Comparison of ENCODE assay signal across 7 cellular contexts in genomic region chr21:14595449-14595848, GRCh38. TPM values are rescaled to one million over a fixed set of nuclear protein-coding genes. Genes with fewer than 3 reads are reported as not detected.
"Had no signal": no experiment of that assay in that cellular context is flagged by ENCODE, and none has a peak within 500 bp of the region (broad histone marks: within the 10 kb centered on the region; RNA-seq: fewer than 3 reads in every experiment).

No MANE protein-coding gene starts in this region.

- ATAC-seq: HCT116, K562 had no signal

- H3K27ac Mint-ChIP-seq: HFFc6 had no signal

- DNase-seq: GM23248, GOT3, H7, HFFc6, IMR-90 had no signal

- H3K4me3 Mint-ChIP-seq: HFFc6 had no signal

RNA-seq across cellular contexts. Expression of gene SAMSN1, which starts 49.3 kb away (rescaled TPM):
- total RNA-seq: GM23248, HFFc6, IMR-90 had no signal
